9 cellular contexts compared by ENCODE assay signal in genomic region chr14:75831971-75832370, GRCh38.
DNase-seq lines count a peak whose midpoint lies in the region; ATAC-seq, FAIRE-seq and TF ChIP-seq lines count a peak whose summit lies in the region.
"Had no signal": no experiment of that assay in that cellular context is flagged by ENCODE, and none has a peak within 500 bp of the region (broad histone marks: within the 10 kb centered on the region; RNA-seq: fewer than 3 reads in every experiment).

No MANE protein-coding gene starts in this region.

- no peaks in the 10 kb centered on the region for H3K79me2 ChIP-seq in mammary epithelial cell (ENCODE audit: insufficient read depth, low read length)
- no peaks in the 10 kb centered on the region for H3K79me2 ChIP-seq in mesendoderm (ENCODE audit: control insufficient read depth, insufficient read depth, low read length)

- TF ChIP-seq CTCF in mammary epithelial cell (conservative IDR thresholded peaks at IDR 0.05 in 1 of 2, IDR thresholded peaks at IDR 0.05 in 1 of 2; ENCODE audit: extremely low read depth in 1 of 2, insufficient read depth in 1 of 2, low read depth in 1 of 2, low read length in 2 of 2) (no peak), pancreas (IDR thresholded peaks at IDR 0.05) (no peak)

- H3K9me3 ChIP-seq in mammary epithelial cell (replicated peaks; ENCODE audit: insufficient read depth, low read length) (no peaks in the 10 kb centered on the region), pancreas (no peaks in the 10 kb centered on the region)

- H3K9ac ChIP-seq in mammary epithelial cell (ENCODE audit: insufficient read depth, low read length) (no peak overlapping the region), mesendoderm (ENCODE audit: low read length) (no peak overlapping the region)

- H3K27ac ChIP-seq in mammary epithelial cell (ENCODE audit: insufficient read depth, low read depth, low read length) (peak overlapping the region; percentile 57), pancreas (peak overlapping the region; percentile 78 to 90 (median 78)), mesendoderm (ENCODE audit: low read depth, low read length) (no peak overlapping the region)
- H3K27ac ChIP-seq: SK-N-MC had no signal

- no peaks in the 10 kb centered on the region for H4K20me1 ChIP-seq in mammary epithelial cell (ENCODE audit: insufficient read depth, low read length)

- WGBS in mammary epithelial cell (ENCODE audit: low coverage, missing lambda C conversion rate): 80% methylated on average over 2 of the region's 2 CpGs
- WGBS in pancreas, 2 donors: 12 to 22% methylated on average over 2 of the region's 2 CpGs
- no CpG with 5 or more reads among the region's 2 CpGs for WGBS in mesendoderm (ENCODE audit: extremely low coverage, insufficient coverage, low lambda C conversion rate)

- peak; percentile 88 to 91 (median 90) for ATAC-seq in pancreas

- dilution Hi-C loops in mammary epithelial cell (cut with HindIII; ENCODE audit: low sequenced_read_pairs): no loop called here

- H3K36me3 ChIP-seq in mammary epithelial cell (ENCODE audit: insufficient read depth, low read length) (peaks cover 2% of the 10 kb centered on the region), pancreas (no peaks in the 10 kb centered on the region), H7 (replicated peaks; ENCODE audit: control insufficient read depth, insufficient read depth, low read length) (no peaks in the 10 kb centered on the region; the same call in 1 of the 2 replicates), mesendoderm (ENCODE audit: control insufficient read depth, insufficient read depth, low read length) (no peaks in the 10 kb centered on the region)

- H3K79me1 ChIP-seq in mesendoderm (ENCODE audit: low read length): no peaks in the 10 kb centered on the region

- H2BK15ac ChIP-seq in mesendoderm (replicated peaks; ENCODE audit: low read depth): no peak overlapping the region

- BruUV-seq in mammary epithelial cell (replicated peaks; lab: Mats Ljungman, UMichigan): no TSS peak

- H2BK5ac ChIP-seq in mesendoderm (ENCODE audit: low read length): no peak overlapping the region

- DNase-seq in DMS153 (lab: John Stamatoyannopoulos, UW) (peak; percentile 61), NCI-H1105 treated with DMSO at 0.1 percent for 48 hours (lab: John Stamatoyannopoulos, UW) (peak; percentile 46), mammary epithelial cell (peak; percentile 71), pancreas (peak in 4 of 6 donors; percentile 55 to 81 (median 74)), GM19240 (ENCODE audit: insufficient read length, low spot score) (no peak), H7 (no peak), mesendoderm (no peak), hippocampal formation (lab: John Stamatoyannopoulos, UW) (no peak)

- H3K4me1 ChIP-seq in mammary epithelial cell (ENCODE audit: insufficient read depth, low read length) (peaks cover 16% of the 10 kb centered on the region), pancreas (peaks cover 0 to 22% (median 22%) of the 10 kb centered on the region in 3 donors), mesendoderm (ENCODE audit: control insufficient read depth, low read depth, low read length) (no peaks in the 10 kb centered on the region)

- H3K27me3 ChIP-seq in mammary epithelial cell (ENCODE audit: insufficient read depth, low read length): no peaks in the 10 kb centered on the region
- no peaks in the 10 kb centered on the region for H3K27me3 ChIP-seq in pancreas
- H3K27me3 ChIP-seq in H7 (ENCODE audit: control insufficient read depth, insufficient read depth, low read length): no peaks in the 10 kb centered on the region
- H3K27me3 ChIP-seq in mesendoderm (ENCODE audit: insufficient read depth, low read length, poor library complexity): no peaks in the 10 kb centered on the region

- CTCF ChIA-PET in mammary epithelial cell (lab: Charles Lee; ENCODE audit: low non-redundant PET): no interaction called here

- no peak overlapping the region for H2BK120ac ChIP-seq in mesendoderm (ENCODE audit: low read depth, low read length)

- H3K4ac ChIP-seq in mesendoderm (ENCODE audit: low read depth, low read length): no peak overlapping the region

- H4K5ac ChIP-seq in mesendoderm (ENCODE audit: low read length): no peak overlapping the region

- H2AFZ ChIP-seq in mammary epithelial cell (ENCODE audit: low read depth, low read length): peak overlapping the region; percentile 72

- in situ Hi-C loops in mammary epithelial cell (cut with MboI; ENCODE audit: low sequenced_read_pairs in 2 of 2): no loop called here

- H4K8ac ChIP-seq in mesendoderm (ENCODE audit: low read depth, low read length): no peak overlapping the region

- no peak overlapping the region for H2AK5ac ChIP-seq in mesendoderm (ENCODE audit: low read length)

- no peak overlapping the region for H3K4me3 ChIP-seq in mammary epithelial cell (replicated peaks in 1 of 3; ENCODE audit: insufficient read depth in 1 of 3, low read depth in 2 of 3, low read length in 3 of 3)
- peak overlapping the region in 1 of 4 donors; percentile 2 for H3K4me3 ChIP-seq in pancreas
- no peak overlapping the region for H3K4me3 ChIP-seq in H7 (ENCODE audit: insufficient read depth, low read depth, low read length)
- H3K4me3 ChIP-seq in mesendoderm (ENCODE audit: low read length): no peak overlapping the region
- H3K4me3 ChIP-seq: SK-N-MC had no signal

- peak overlapping the region; percentile 50 for H3K4me2 ChIP-seq in mammary epithelial cell (ENCODE audit: insufficient read depth, low read depth, low read length)
- H3K4me2 ChIP-seq in mesendoderm (ENCODE audit: low read length): no peak overlapping the region

- H3K18ac ChIP-seq in mesendoderm (ENCODE audit: low read length): no peak overlapping the region

- intact Hi-C loops in mammary epithelial cell (cut with micrococcal nuclease): no loop called here
- intact Hi-C loops in pancreas (cut with DNase I): no loop called here

- no peak for FAIRE-seq in pancreas (lab: Jason Lieb, UNC)

- no peak overlapping the region for H3K56ac ChIP-seq in mesendoderm (ENCODE audit: low read length)

- H3K23ac ChIP-seq in mesendoderm (ENCODE audit: low read length): no peak overlapping the region

Comparison
In these comparisons a context has a peak if more than half of its experiments do, and no peak if none do; other contexts are left out.
1. DNase-seq: peak in DMS153 (single experiment), NCI-H1105 treated with DMSO at 0.1 percent for 48 hours (single experiment), mammary epithelial cell (single experiment) and pancreas (4 of 6); none in GM19240 (single experiment), H7 (single experiment), mesendoderm (single experiment) and hippocampal formation (0 of 2).